Comparison of ENCODE assay signal across 8 cellular contexts in genomic region chr12:27434673-27435565, GRCh38. TPM values are rescaled to one million over a fixed set of nuclear protein-coding genes. Genes with fewer than 3 reads are reported as not detected.
DNase-seq lines count a peak whose midpoint lies in the region; ATAC-seq and TF ChIP-seq lines count a peak whose summit lies in the region.

No MANE protein-coding gene starts in this region.

- no peak overlapping the region for H3K4me3 Mint-ChIP-seq in memory B cell

- BruUV-seq in Panc1 (replicated peaks; lab: Mats Ljungman, UMichigan): no TSS peak

- H3K4me3 ChIP-seq in ACC112 (ENCODE audit: low read depth, low read length) (no peak overlapping the region), GM12864 (ENCODE audit: low read depth, low read length) (no peak overlapping the region), Panc1 (ENCODE audit: low read depth in 2 of 2, low read length in 2 of 2) (no peak overlapping the region), cardiac fibroblast (replicated peaks in 1 of 2; ENCODE audit: low read depth in 2 of 2, low read length in 2 of 2) (no peak overlapping the region)

- DNase-seq in GM12864 (ENCODE audit: low read depth) (no peak), Panc1 (ENCODE audit: low read depth, low spot score) (no peak), cardiac fibroblast (ENCODE audit: low read depth in 2 of 2) (peak in 1 of 2 donors; percentile 25), memory B cell (ENCODE audit: low spot score in 2 of 2) (peak in 1 of 2 donors; percentile 4), GM19238 (ENCODE audit: insufficient read length, low spot score) (no peak), cerebellar cortex (ENCODE audit: low spot score) (no peak)

- H3K36me3 ChIP-seq in ACC112 (ENCODE audit: insufficient read depth, low read length): no peaks in the 10 kb centered on the region
- H3K36me3 ChIP-seq in Panc1 (ENCODE audit: control insufficient read depth, insufficient read depth, low read length): no peaks in the 10 kb centered on the region

- H3K27ac ChIP-seq in ACC112 (ENCODE audit: low read depth, low read length) (no peak overlapping the region), Panc1 (ENCODE audit: low read length) (no peak overlapping the region)

- H3K27me3 ChIP-seq in ACC112 (ENCODE audit: insufficient read depth, low read length): no peaks in the 10 kb centered on the region
- no peaks in the 10 kb centered on the region for H3K27me3 ChIP-seq in Panc1 (ENCODE audit: control insufficient read depth, insufficient read depth, low read length)

- no peaks in the 10 kb centered on the region for H3K36me3 Mint-ChIP-seq in memory B cell

- peak; percentile 60 for TF ChIP-seq CTCF in GM12864 (IDR thresholded peaks at IDR 0.05; ENCODE audit: low read depth, low read length, missing control alignments)
- TF ChIP-seq CTCF in Panc1 (IDR thresholded peaks at IDR 0.05): peak; percentile 95
- TF ChIP-seq CTCF in cardiac fibroblast (IDR thresholded peaks at IDR 0.05; ENCODE audit: low read depth, low read length): peak; percentile 68

- ATAC-seq in Panc1: peak; percentile 89
- ATAC-seq in memory B cell (ENCODE audit: low read depth): peak; percentile 50
- ATAC-seq in HG03469 (IDR thresholded peaks at IDR 0.05; ENCODE audit: unreplicated experiment): no peak

- no peaks in the 10 kb centered on the region for H3K79me2 ChIP-seq in ACC112 (ENCODE audit: control insufficient read depth, insufficient read depth, low read length, unreplicated experiment)

- H3K27me3 Mint-ChIP-seq in memory B cell: peaks cover 3% of the 10 kb centered on the region

- H3K27ac Mint-ChIP-seq in memory B cell: no peak overlapping the region

- H3K9me3 ChIP-seq in Panc1 (ENCODE audit: control insufficient read depth, insufficient read depth, low read depth, low read length): no peaks in the 10 kb centered on the region

- CTCF ChIA-PET in Panc1 (lab: Charles Lee): interaction anchor here (0.6 to 1.5 kb wide), 8 partner anchors 10 to 761 kb away, joined by 3 to 11 read pairs (median 5); no protein-coding TSS in a partner anchor

- no peaks in the 10 kb centered on the region for H3K9me3 Mint-ChIP-seq in memory B cell

- in situ Hi-C loops in Panc1 (cut with HindIII; ENCODE audit: low pct_unique_long_range_greater_than_20kb, low sequenced_read_pairs): no loop called here

- POLR2A ChIA-PET in Panc1 (lab: Charles Lee): no interaction called here

- H2AFZ ChIP-seq in ACC112 (ENCODE audit: low read length, unreplicated experiment): peak overlapping the region; percentile 73

- intact Hi-C loops in Panc1 (cut with micrococcal nuclease; ENCODE audit: unreplicated experiment): loop anchor here (1.0 kb wide), 1 partner anchor 217 kb away; no protein-coding TSS in a partner anchor

- H3K4me1 ChIP-seq in ACC112 (ENCODE audit: control insufficient read depth, insufficient read depth, low read length, unreplicated experiment) (peaks cover 6% of the 10 kb centered on the region), Panc1 (ENCODE audit: control insufficient read depth, insufficient read depth, low read length) (no peaks in the 10 kb centered on the region)

- peaks cover 11% of the 10 kb centered on the region for H3K4me1 Mint-ChIP-seq in memory B cell

RNA-seq across cellular contexts. Expression of gene SMCO2, which starts 11.6 kb away (rescaled TPM):
- total RNA-seq in Panc1 (2021; ENCODE audit: unreplicated experiment): 0.36 TPM
- not detected for polyA plus RNA-seq in Panc1 (2012; ENCODE audit: insufficient read length)
